Comparison of ENCODE assay signal across 13 cellular contexts in genomic region chr6:81900616-81901015, GRCh38.
DNase-seq lines count a peak whose midpoint lies in the region; ATAC-seq, FAIRE-seq and TF ChIP-seq lines count a peak whose summit lies in the region.
"Had no signal": no experiment of that assay in that cellular context is flagged by ENCODE, and none has a peak within 500 bp of the region (broad histone marks: within the 10 kb centered on the region; RNA-seq: fewer than 3 reads in every experiment).

No MANE protein-coding gene starts in this region.

- ATAC-seq in GM18508 (IDR thresholded peaks at IDR 0.05; ENCODE audit: insufficient read depth, unreplicated experiment) (peak; percentile 88), GM19438 (IDR thresholded peaks at IDR 0.05; ENCODE audit: low read depth, unreplicated experiment) (peak; percentile 94), HG02759 (IDR thresholded peaks at IDR 0.05; ENCODE audit: unreplicated experiment) (peak; percentile 68), HG03342 (IDR thresholded peaks at IDR 0.05; ENCODE audit: unreplicated experiment) (peak; percentile 91), HepG2 (no peak)

- FAIRE-seq in HepG2 (lab: Jason Lieb, UNC) = no peak
- FAIRE-seq: H1 had no signal

- BruUV-seq in HepG2 (replicated peaks; lab: Mats Ljungman, UMichigan) = no TSS peak

- no peak for TF ChIP-seq POLR2A in HepG2 (IDR thresholded peaks at IDR 0.05; ENCODE audit: insufficient read depth in 1 of 2, low read depth in 2 of 2, low read length in 2 of 2)

- H3K9ac ChIP-seq in HepG2 (ENCODE audit: insufficient read depth, low read depth, low read length) = no peak overlapping the region
- no peak overlapping the region for H3K9ac ChIP-seq in colonic mucosa (ENCODE audit: low read depth in 2 of 2, low read length in 2 of 2)

- POLR2A ChIA-PET in HepG2 (lab: Yijun Ruan, JAX) = no interaction called here

- H3K4me1 ChIP-seq in HepG2 (ENCODE audit: insufficient read depth, low read length) = peaks cover 36% of the 10 kb centered on the region
- no peaks in the 10 kb centered on the region for H3K4me1 ChIP-seq in colonic mucosa

- TF ChIP-seq RAD21 in HepG2 (CRISPR knock-in tag; IDR thresholded peaks at IDR 0.05) = no peak

- H3K79me2 ChIP-seq in HepG2 (ENCODE audit: insufficient read depth, low read length) = no peaks in the 10 kb centered on the region

- H3K36me3 ChIP-seq in HepG2 (replicated peaks in 1 of 2; ENCODE audit: control insufficient read depth in 1 of 2, insufficient read depth in 2 of 2, low read length in 2 of 2) (no peaks in the 10 kb centered on the region), colonic mucosa (no peaks in the 10 kb centered on the region)

- in situ Hi-C loops in HepG2 (cut with HindIII; ENCODE audit: extremely low pct_ligation_motif_present, low pct_unique_long_range_greater_than_20kb) = no loop called here

- intact Hi-C loops in HepG2 (cut with micrococcal nuclease; ENCODE audit: unreplicated experiment) = no loop called here
- intact Hi-C loops in colonic mucosa (cut with DNase I) = no loop called here

- H3K27me3 ChIP-seq in HepG2 (ENCODE audit: control insufficient read depth in 1 of 2, insufficient read depth in 2 of 2, low read length in 2 of 2) = no peaks in the 10 kb centered on the region
- H3K27me3 ChIP-seq in colonic mucosa = no peaks in the 10 kb centered on the region

- no peak overlapping the region for H3K27ac ChIP-seq in HepG2 (ENCODE audit: extremely low read length, insufficient read depth, low read length)
- no peak overlapping the region for H3K27ac ChIP-seq in colonic mucosa

- TF ChIP-seq CTCF in HepG2 (CRISPR knock-in tag; IDR thresholded peaks at IDR 0.05) (no peak), colonic mucosa (IDR thresholded peaks at IDR 0.05) (no peak)

- H3K4me2 ChIP-seq in HepG2 (ENCODE audit: low read depth, low read length) = no peak overlapping the region

- no peaks in the 10 kb centered on the region for H4K20me1 ChIP-seq in HepG2 (ENCODE audit: insufficient read depth, low read length)

- DNase-seq in pons (ENCODE audit: low spot score) (no peak), HepG2 (ENCODE audit: low spot score) (no peak), colonic mucosa (no peak), RPMI8226 (no peak)
- DNase-seq: Calu3; erythroblast; MV-4-11; stimulated activated CD4-positive, alpha-beta T cell treated with anti-CD3 and anti-CD28 coated beads, Interleukin-1b, Interleukin-23, amount 100 ng/mL, for 48 hours had no signal

- no peak overlapping the region for H3K4me3 ChIP-seq in HepG2 (replicated peaks in 1 of 3; ENCODE audit: insufficient read depth in 1 of 3, low read depth in 2 of 3, low read length in 3 of 3)
- no peak overlapping the region for H3K4me3 ChIP-seq in colonic mucosa

- H2AFZ ChIP-seq in HepG2 (ENCODE audit: low read length) = no peak overlapping the region

- CTCF ChIA-PET in HepG2 (lab: Yijun Ruan, JAX; ENCODE audit: low intra/inter-chr PET ratio, low total read pairs) = no interaction called here

- H3K9me3 ChIP-seq in HepG2 (ENCODE audit: low read length) = no peaks in the 10 kb centered on the region
- H3K9me3 ChIP-seq in colonic mucosa = no peaks in the 10 kb centered on the region

- TF ChIP-seq EP300 in HepG2 (IDR thresholded peaks at IDR 0.05; ENCODE audit: low read depth in 2 of 2, low read length in 2 of 2) (no peak), HepG2 (CRISPR knock-in tag; IDR thresholded peaks at IDR 0.05; ENCODE audit: borderline replicate concordance) (no peak)

- 100% methylated on average over 1 of the region's 1 CpG for WGBS in HepG2 (ENCODE audit: low lambda C conversion rate)

TF ChIP-seq in HepG2, 621 proteins besides CTCF, POLR2A, EP300 and RAD21:
- TF ChIP-seq ZNF484 (CRISPR knock-in tag; IDR thresholded peaks at IDR 0.05; ENCODE audit: borderline replicate concordance, low read depth) (no peak), IRF1 (CRISPR knock-in tag; IDR thresholded peaks at IDR 0.05; ENCODE audit: low read depth) (no peak), ZNF720 (CRISPR knock-in tag; IDR thresholded peaks at IDR 0.05) (no peak)
